ENCODE assay signal across 27 cellular contexts in the genomic region with DNA sequence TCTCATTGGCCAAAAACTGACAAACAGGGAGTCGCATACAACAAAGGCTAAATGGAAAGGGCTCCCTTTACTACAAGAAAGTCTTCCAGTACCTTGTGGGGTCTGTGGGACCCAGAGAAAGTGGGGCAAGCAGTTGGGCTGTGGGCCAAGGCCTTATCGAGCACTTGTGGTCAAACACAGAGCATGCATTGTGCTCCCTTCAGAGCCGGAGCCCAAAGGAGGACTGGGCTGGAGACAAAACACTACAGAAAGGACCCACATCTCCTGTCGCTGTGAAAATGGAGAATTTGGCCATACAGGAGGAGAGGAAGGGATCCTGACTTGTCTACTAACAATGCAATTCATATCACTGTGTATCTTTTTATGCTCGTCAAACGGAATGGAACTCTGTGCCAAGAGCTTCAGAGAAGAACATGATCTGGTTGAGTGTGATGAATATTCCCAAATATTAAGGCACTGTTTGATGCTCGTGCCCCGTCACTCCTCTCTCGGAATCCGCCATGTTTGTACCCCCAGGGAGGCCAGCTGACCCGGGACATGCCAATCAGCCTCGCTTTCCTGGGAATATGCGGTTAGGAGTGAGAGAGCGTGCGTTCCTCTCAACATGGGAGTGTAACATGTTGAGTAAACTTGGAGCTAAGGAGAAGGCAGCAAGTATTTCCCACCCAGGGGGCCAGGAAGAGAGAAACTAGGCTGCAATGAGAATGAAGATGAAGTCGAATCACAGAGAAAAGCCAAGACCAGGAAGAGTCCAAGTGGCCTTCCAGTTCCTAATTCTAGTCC. TPM values are rescaled to one million over a fixed set of nuclear protein-coding genes. Genes with fewer than 3 reads are reported as not detected.
DNase-seq lines count a peak whose midpoint lies in the region; ATAC-seq and TF ChIP-seq lines count a peak whose summit lies in the region.
"Had no signal": no experiment of that assay in that cellular context is flagged by ENCODE, and none has a peak within 500 bp of the region (broad histone marks: within the 10 kb centered on the region; RNA-seq: fewer than 3 reads in every experiment).

No MANE protein-coding gene starts in this region.

- H4K20me1 ChIP-seq in BLaER1 treated with 17β-estradiol and CSF1 and Interleukin-3, amounts not matched to agents 10 nM and 100 nM = no peaks in the 10 kb centered on the region

- H3K27me3 ChIP-seq in BLaER1 treated with 17β-estradiol and CSF1 and Interleukin-3, amounts not matched to agents 10 nM and 100 nM = no peaks in the 10 kb centered on the region
- peaks cover 3% of the 10 kb centered on the region for H3K27me3 ChIP-seq in skeletal muscle satellite cell (ENCODE audit: control insufficient read depth, insufficient read depth, low read length)
- H3K27me3 ChIP-seq in CD4-positive, alpha-beta memory T cell (ENCODE audit: insufficient read depth, low read length) = no peaks in the 10 kb centered on the region
- H3K27me3 ChIP-seq: heart left ventricle had no signal

- ATAC-seq in GM21786 (IDR thresholded peaks at IDR 0.05; ENCODE audit: unreplicated experiment) = no peak
- ATAC-seq: GM23338; heart left ventricle; stimulated activated naive CD8-positive, alpha-beta T cell treated with anti-CD3 and anti-CD28 coated beads, Interleukin-15, Interleukin-2, amounts not matched to agents 100 U/mL and 50 U/mL, for 24 hours had no signal

- no peak overlapping the region for H3K4me3 ChIP-seq in BLaER1 treated with 17β-estradiol and CSF1 and Interleukin-3, amounts not matched to agents 10 nM and 100 nM
- H3K4me3 ChIP-seq in choroid plexus epithelial cell (ENCODE audit: low read depth, low read length) = peak overlapping the region; percentile 34
- H3K4me3 ChIP-seq in skeletal muscle satellite cell (ENCODE audit: low read length) = no peak overlapping the region
- no peak overlapping the region for H3K4me3 ChIP-seq in CD4-positive, alpha-beta memory T cell (ENCODE audit: low read length in 2 of 2)
- H3K4me3 ChIP-seq: GM23338, heart left ventricle, psoas muscle had no signal

- CTCF ChIA-PET in CD4-positive, alpha-beta memory T cell (lab: Charles Lee; ENCODE audit: partially characterized antibody) = no interaction called here

- no peak overlapping the region for H3K4me3 Mint-ChIP-seq in CD4-positive, alpha-beta memory T cell
- H3K4me3 Mint-ChIP-seq: activated naive CD8-positive, alpha-beta T cell; activated T-cell treated with anti-CD3 and anti-CD28 coated beads, Interleukin-2, amount 50 U/mL, for 24 hours; GM23338; HFFc6; mesothelial cell of epicardium; T-helper 1 cell treated with Interleukin-12 subunit alpha and Interleukin-12 subunit beta and Interleukin-4 antibody, amounts not matched to agents 30 μg/mL and 1 μg/mL, for 36 hours had no signal

- TF ChIP-seq CTCF in choroid plexus epithelial cell (conservative IDR thresholded peaks at IDR 0.05; ENCODE audit: low read depth, low read length) = no peak

- H3K4me1 ChIP-seq in BLaER1 treated with 17β-estradiol and CSF1 and Interleukin-3, amounts not matched to agents 10 nM and 100 nM = peaks cover 5 to 39% (median 22%) of the 10 kb centered on the region in 10 experiments; a peak in 19 of 20 replicates
- peaks cover 12% of the 10 kb centered on the region for H3K4me1 ChIP-seq in skeletal muscle satellite cell (ENCODE audit: control insufficient read depth, insufficient read depth, low read length)
- peaks cover 7% of the 10 kb centered on the region for H3K4me1 ChIP-seq in CD4-positive, alpha-beta memory T cell (ENCODE audit: insufficient read depth, low read length)
- H3K4me1 ChIP-seq: Caco-2 had no signal

- intact Hi-C loops in CD4-positive, alpha-beta memory T cell (cut with micrococcal nuclease) = no loop called here

- peaks cover 8 to 23% (median 15%) of the 10 kb centered on the region in 11 experiments; a peak in 19 of 22 replicates for H3K9me3 ChIP-seq in BLaER1 treated with 17β-estradiol and CSF1 and Interleukin-3, amounts not matched to agents 10 nM and 100 nM (replicated peaks in 1 of 11)
- no peaks in the 10 kb centered on the region for H3K9me3 ChIP-seq in skeletal muscle satellite cell (replicated peaks; ENCODE audit: low read length)
- H3K9me3 ChIP-seq in CD4-positive, alpha-beta memory T cell (ENCODE audit: control insufficient read depth in 1 of 2, low read length in 2 of 2) = no peaks in the 10 kb centered on the region
- H3K9me3 ChIP-seq: psoas muscle had no signal

- H3K9ac ChIP-seq in BLaER1 treated with 17β-estradiol and CSF1 and Interleukin-3, amounts not matched to agents 10 nM and 100 nM = no peak overlapping the region
- H3K9ac ChIP-seq in skeletal muscle satellite cell (ENCODE audit: low read depth, low read length) = no peak overlapping the region

- H3K27ac ChIP-seq in BLaER1 treated with 17β-estradiol and CSF1 and Interleukin-3, amounts not matched to agents 10 nM and 100 nM = no peak overlapping the region
- H3K27ac ChIP-seq in CD4-positive, alpha-beta memory T cell (ENCODE audit: low read depth, low read length) = no peak overlapping the region
- H3K27ac ChIP-seq: heart left ventricle had no signal

- no peaks in the 10 kb centered on the region for H3K27me3 Mint-ChIP-seq in CD4-positive, alpha-beta memory T cell
- H3K27me3 Mint-ChIP-seq: activated naive CD8-positive, alpha-beta T cell; activated T-cell treated with anti-CD3 and anti-CD28 coated beads, Interleukin-2, amount 50 U/mL, for 24 hours; naive B cell had no signal

- no peaks in the 10 kb centered on the region for H3K36me3 ChIP-seq in BLaER1 treated with 17β-estradiol and CSF1 and Interleukin-3, amounts not matched to agents 10 nM and 100 nM
- H3K36me3 ChIP-seq in skeletal muscle satellite cell (ENCODE audit: insufficient read depth, low read length) = no peaks in the 10 kb centered on the region
- H3K36me3 ChIP-seq in CD4-positive, alpha-beta memory T cell (ENCODE audit: insufficient read depth, low read length) = no peaks in the 10 kb centered on the region
- H3K36me3 ChIP-seq: heart left ventricle had no signal

- peaks cover 3 to 10% (median 7%) of the 10 kb centered on the region in 4 donors for H3K4me1 Mint-ChIP-seq in CD4-positive, alpha-beta memory T cell

- H3K9me3 Mint-ChIP-seq in CD4-positive, alpha-beta memory T cell = peaks cover 0 to 5% (median 3%) of the 10 kb centered on the region in 8 donors
- H3K9me3 Mint-ChIP-seq: GM23338 had no signal

- H3K36me3 Mint-ChIP-seq in CD4-positive, alpha-beta memory T cell = no peaks in the 10 kb centered on the region
- H3K36me3 Mint-ChIP-seq: naive B cell had no signal

- DNase-seq in OCI-M1 (lab: John Stamatoyannopoulos, UW) (peak; percentile 2), choroid plexus epithelial cell (ENCODE audit: low read depth) (peak; percentile 69), Kasumi-1 (lab: John Stamatoyannopoulos, UW) (no peak)
- DNase-seq in CD4-positive, alpha-beta memory T cell = no peak
- DNase-seq: activated CD4-positive, alpha-beta T cell treated with anti-CD3 and anti-CD28 coated beads, Interleukin-2, amount 50 U/mL, for 1 hour; activated CD4-positive, CD25-positive, alpha-beta regulatory T cell; activated effector memory CD4-positive, alpha-beta T cell treated with anti-CD3 and anti-CD28 coated beads, Interleukin-2, amount 50 U/mL, for 16 hours; activated T-cell treated with anti-CD3 and anti-CD28 coated beads, Interleukin-2, amount 50 U/mL, for 24 hours; aorta; Caco-2; GDM1; heart left ventricle; kidney; naive B cell; NCI-H1105; NCI-H187; NCI-H510A; stimulated activated naive CD8-positive, alpha-beta T cell treated with anti-CD3 and anti-CD28 coated beads, Interleukin-15, Interleukin-2, amounts not matched to agents 100 U/mL and 50 U/mL, for 24 hours had no signal

- H3K27ac Mint-ChIP-seq in CD4-positive, alpha-beta memory T cell = no peak overlapping the region
- H3K27ac Mint-ChIP-seq: activated naive CD8-positive, alpha-beta T cell; activated T-cell treated with anti-CD3 and anti-CD28 coated beads, Interleukin-2, amount 50 U/mL, for 24 hours; GM23338; HFFc6; mesothelial cell of epicardium; T-helper 1 cell treated with Interleukin-12 subunit alpha and Interleukin-12 subunit beta and Interleukin-4 antibody, amounts not matched to agents 30 μg/mL and 1 μg/mL, for 36 hours had no signal

- peak overlapping the region in 8 of 11 experiments; percentile 52 to 74 (median 60); a peak in 9 of 22 replicates for H3K4me2 ChIP-seq in BLaER1 treated with 17β-estradiol and CSF1 and Interleukin-3, amounts not matched to agents 10 nM and 100 nM
- H3K4me2 ChIP-seq in skeletal muscle satellite cell (ENCODE audit: low read length) = peak overlapping the region; percentile 32
- H3K4me2 ChIP-seq: GM23338 had no signal

- POLR2A ChIA-PET in CD4-positive, alpha-beta memory T cell (lab: Charles Lee; ENCODE audit: partially characterized antibody) = no interaction called here

RNA-seq across cellular contexts. Expression of a gene that starts 36.9 kb away (rescaled TPM):
- 4.8 and 6.8 TPM in 2 replicates for total RNA-seq in skeletal muscle satellite cell (2012; rRNA removed)
- 10 to 100 TPM in 1 of 2 experiments, 1 to 10 TPM in 1; 8.2 to 10.3 TPM for total RNA-seq in CD4-positive, alpha-beta memory T cell
- polyA plus RNA-seq in CD4-positive, alpha-beta memory T cell = 1 to 10 TPM; 1.6 to 2.0 TPM

Comparison
In these comparisons a context has a peak if more than half of its experiments do, and no peak if none do; other contexts are left out.
1. DNase-seq: peak in OCI-M1 (single experiment) and choroid plexus epithelial cell (single experiment); none in CD4-positive, alpha-beta memory T cell (0 of 5) and Kasumi-1 (0 of 2).